ENCODE assay signal across 8 cellular contexts in genomic region chr16:21656795-21657768, GRCh38. TPM values are rescaled to one million over a fixed set of nuclear protein-coding genes. Genes with fewer than 3 reads are reported as not detected.
DNase-seq lines count a peak whose midpoint lies in the region; ATAC-seq, FAIRE-seq and TF ChIP-seq lines count a peak whose summit lies in the region.

No MANE protein-coding gene starts in this region.

- H3K18ac ChIP-seq in neuronal stem cell (ENCODE audit: low read length) = no peak overlapping the region

- DNase-seq in GM12864 (ENCODE audit: low read depth) (no peak), MV-4-11 (lab: John Stamatoyannopoulos, UW) (peak; percentile 89), epithelial cell of proximal tubule (ENCODE audit: low read depth) (no peak), neuronal stem cell (ENCODE audit: low spot score) (peak; percentile 55)

- H3K27ac ChIP-seq in BLaER1 = peak overlapping the region; percentile 58
- no peak overlapping the region for H3K27ac ChIP-seq in neuronal stem cell (replicated peaks; ENCODE audit: low read length)

- H2BK5ac ChIP-seq in neuronal stem cell (ENCODE audit: low read length) = no peak overlapping the region

- H2AFZ ChIP-seq in neuronal stem cell (ENCODE audit: low read length) = no peak overlapping the region

- WGBS in neuronal stem cell (ENCODE audit: extremely low coverage in 2 of 2, insufficient read length in 2 of 2, insufficient replicate concordance in 1 of 2), 2 donors = no CpG with 5 or more reads among the region's 4 CpGs

- ATAC-seq in GM21528 (IDR thresholded peaks at IDR 0.05; ENCODE audit: low FRiP score, unreplicated experiment) (no peak), HG02571 (IDR thresholded peaks at IDR 0.05; ENCODE audit: unreplicated experiment) (no peak)

- H2BK12ac ChIP-seq in neuronal stem cell (ENCODE audit: low read length) = no peak overlapping the region

- H3K4me1 ChIP-seq in BLaER1 (peaks cover 77% of the 10 kb centered on the region), neuronal stem cell (ENCODE audit: control insufficient read depth in 2 of 2, insufficient read depth in 1 of 2, low read depth in 1 of 2, low read length in 2 of 2) (no peaks in the 10 kb centered on the region)

- H3K79me1 ChIP-seq in neuronal stem cell (ENCODE audit: low read depth, low read length) = peaks cover 2% of the 10 kb centered on the region

- H3K9ac ChIP-seq in BLaER1 (no peak overlapping the region), neuronal stem cell (ENCODE audit: low read depth, low read length, poor library complexity) (no peak overlapping the region)

- H3K36me3 ChIP-seq in BLaER1 (peaks cover 22% of the 10 kb centered on the region), neuronal stem cell (replicated peaks in 1 of 2; ENCODE audit: control insufficient read depth in 2 of 2, insufficient read depth in 2 of 2, low read length in 2 of 2) (peaks cover 6 to 49% of the 10 kb centered on the region in 2 donors)

- no peak overlapping the region for H4K8ac ChIP-seq in neuronal stem cell (ENCODE audit: low read depth, low read length)

- no peak overlapping the region for H2BK15ac ChIP-seq in neuronal stem cell (ENCODE audit: low read length)

- H2BK120ac ChIP-seq in neuronal stem cell (ENCODE audit: low read depth, low read length) = no peak overlapping the region

- H3K4ac ChIP-seq in neuronal stem cell (ENCODE audit: low read length) = no peak overlapping the region

- no peak overlapping the region for H2AK5ac ChIP-seq in neuronal stem cell (ENCODE audit: low read depth, low read length)

- no peak overlapping the region for H3K23ac ChIP-seq in neuronal stem cell (ENCODE audit: low read depth, low read length, poor library complexity)

- H3K14ac ChIP-seq in neuronal stem cell (ENCODE audit: low read length) = no peak overlapping the region

- no peaks in the 10 kb centered on the region for H4K20me1 ChIP-seq in BLaER1

- TF ChIP-seq CTCF in GM12864 (IDR thresholded peaks at IDR 0.05; ENCODE audit: low read depth, low read length, missing control alignments) = peak; percentile 82
- TF ChIP-seq CTCF in epithelial cell of proximal tubule (conservative IDR thresholded peaks at IDR 0.05; ENCODE audit: low read depth, low read length) = peak; percentile 93

- H3K4me3 ChIP-seq in BLaER1 = no peak overlapping the region
- no peak overlapping the region for H3K4me3 ChIP-seq in GM12864 (ENCODE audit: low read depth, low read length)
- no peak overlapping the region for H3K4me3 ChIP-seq in epithelial cell of proximal tubule (ENCODE audit: low read depth, low read length)
- H3K4me3 ChIP-seq in neuronal stem cell (ENCODE audit: low read length in 2 of 2) = no peak overlapping the region

- H3K9me3 ChIP-seq in BLaER1 (no peaks in the 10 kb centered on the region), neuronal stem cell (replicated peaks in 1 of 2; ENCODE audit: control insufficient read depth in 2 of 2, insufficient read depth in 1 of 2, low read depth in 1 of 2, low read length in 2 of 2) (peaks cover 0 to 4% of the 10 kb centered on the region in 2 donors)

- peak overlapping the region; percentile 65 for H3K4me2 ChIP-seq in BLaER1
- no peak overlapping the region for H3K4me2 ChIP-seq in neuronal stem cell (ENCODE audit: insufficient read depth, low read length, poor library complexity, severe bottlenecking)

- H3K27me3 ChIP-seq in BLaER1 (no peaks in the 10 kb centered on the region), neuronal stem cell (ENCODE audit: control insufficient read depth in 3 of 3, insufficient read depth in 3 of 3, low read depth in 1 of 3, low read length in 3 of 3) (no peaks in the 10 kb centered on the region)

- no peak overlapping the region for H4K91ac ChIP-seq in neuronal stem cell (ENCODE audit: low read depth, low read length, poor library complexity)

- FAIRE-seq in TTC549 (lab: Jason Lieb, UNC) = peak; percentile 60

RNA-seq across cellular contexts. Expression of gene IGSF6, which starts 4.7 kb away (rescaled TPM):
- total RNA-seq in epithelial cell of proximal tubule = not detected in 2 replicates
- polyA plus RNA-seq in neuronal stem cell (2013, experiment 1 of 2) = not detected
- polyA plus RNA-seq in neuronal stem cell (2013, experiment 2 of 2) = not detected

RNA-seq across cellular contexts. Expression of gene OTOA, which starts 6.7 kb away (rescaled TPM):
- not detected in 2 replicates for total RNA-seq in epithelial cell of proximal tubule
- polyA plus RNA-seq in neuronal stem cell (2013, experiment 1 of 2) = 1.8 TPM
- polyA plus RNA-seq in neuronal stem cell (2013, experiment 2 of 2) = 2.1 TPM

RNA-seq across cellular contexts. Expression of gene METTL9, which starts 57.7 kb away (rescaled TPM):
- total RNA-seq in epithelial cell of proximal tubule = 149 and 152 TPM in 2 replicates
- polyA plus RNA-seq in neuronal stem cell (2013, experiment 1 of 2) = 168 TPM
- polyA plus RNA-seq in neuronal stem cell (2013, experiment 2 of 2) = 167 TPM

Comparison
In these comparisons a context has a peak if more than half of its experiments do, and no peak if none do; other contexts are left out.
1. DNase-seq: peak in MV-4-11 (single experiment) and neuronal stem cell (single experiment); none in GM12864 (single experiment) and epithelial cell of proximal tubule (single experiment).